Comparison of ENCODE assay signal across 19 cellular contexts in the genomic region with DNA sequence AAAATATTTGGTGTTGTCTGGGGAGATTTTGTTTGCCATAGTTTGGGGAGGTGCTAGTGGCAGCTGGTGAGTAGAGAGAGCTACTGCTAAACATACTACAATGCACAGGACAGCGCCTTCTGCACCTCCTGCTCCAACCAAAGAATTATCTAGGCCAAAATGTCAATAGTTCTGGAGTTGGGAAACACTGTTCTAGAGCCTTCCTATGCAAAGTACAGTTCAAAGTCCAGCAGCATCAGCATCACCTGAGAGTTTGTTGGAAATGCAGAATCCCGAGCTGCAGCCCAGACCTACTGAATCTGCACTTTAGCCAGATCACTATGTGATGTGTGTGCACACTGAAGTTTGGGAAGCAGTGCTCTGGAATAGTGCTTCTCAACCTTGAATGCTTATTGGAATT.
DNase-seq lines count a peak whose midpoint lies in the region; ATAC-seq, FAIRE-seq and TF ChIP-seq lines count a peak whose summit lies in the region.
"Had no signal": no experiment of that assay in that cellular context is flagged by ENCODE, and none has a peak within 500 bp of the region (broad histone marks: within the 10 kb centered on the region; RNA-seq: fewer than 3 reads in every experiment).

No MANE protein-coding gene starts in this region.

- 31% methylated on average over 2 of the region's 2 CpGs for WGBS in HepG2 (ENCODE audit: low lambda C conversion rate)

- TF ChIP-seq EP300 in HepG2 (IDR thresholded peaks at IDR 0.05; ENCODE audit: low read depth in 2 of 2, low read length in 2 of 2) = no peak
- TF ChIP-seq EP300 in HepG2 (CRISPR knock-in tag; IDR thresholded peaks at IDR 0.05; ENCODE audit: borderline replicate concordance) = no peak

- H3F3A ChIP-seq in PC-3 (ENCODE audit: low read length, unreplicated experiment) = no peaks in the 10 kb centered on the region

- H3K79me2 ChIP-seq in HepG2 (ENCODE audit: insufficient read depth, low read length) (no peaks in the 10 kb centered on the region), PC-3 (ENCODE audit: low read length) (no peaks in the 10 kb centered on the region)

- CTCF ChIA-PET in HepG2 (lab: Yijun Ruan, JAX; ENCODE audit: low intra/inter-chr PET ratio, low total read pairs) = no interaction called here
- CTCF ChIA-PET in PC-3 (lab: Charles Lee) = no interaction called here

- POLR2A ChIA-PET in HepG2 (lab: Yijun Ruan, JAX) = no interaction called here
- POLR2A ChIA-PET in PC-3 (lab: Charles Lee; ENCODE audit: unreplicated experiment) = no interaction called here

- H3K4me2 ChIP-seq in HepG2 (ENCODE audit: low read depth, low read length) (no peak overlapping the region), PC-3 (ENCODE audit: low read length) (no peak overlapping the region)

- ATAC-seq in HepG2 (no peak), PC-3 (no peak), GM18511 (IDR thresholded peaks at IDR 0.05; ENCODE audit: unreplicated experiment) (no peak), left ventricle myocardium superior (no peak)
- ATAC-seq: GM12878 had no signal

- TF ChIP-seq CTCF in HepG2 (CRISPR knock-in tag; IDR thresholded peaks at IDR 0.05) (no peak), PC-3 (conservative IDR thresholded peaks at IDR 0.05; ENCODE audit: low read depth, low read length) (no peak)

- H3K9ac ChIP-seq in HepG2 (ENCODE audit: insufficient read depth, low read depth, low read length) = no peak overlapping the region
- H3K9ac ChIP-seq in PC-3 (ENCODE audit: low read length) = no peak overlapping the region
- H3K9ac ChIP-seq: GM23248 had no signal

- no peak for FAIRE-seq in HepG2 (lab: Jason Lieb, UNC)
- FAIRE-seq: D721Med, GM12878, GM18507, H1 had no signal

- H3K36me3 ChIP-seq in HepG2 (replicated peaks in 1 of 2; ENCODE audit: control insufficient read depth in 1 of 2, insufficient read depth in 2 of 2, low read length in 2 of 2) = no peaks in the 10 kb centered on the region
- no peaks in the 10 kb centered on the region for H3K36me3 ChIP-seq in PC-3 (ENCODE audit: low read depth, low read length)

- in situ Hi-C loops in HepG2 (cut with HindIII; ENCODE audit: extremely low pct_ligation_motif_present, low pct_unique_long_range_greater_than_20kb) = no loop called here

- no peak for TF ChIP-seq RAD21 in HepG2 (CRISPR knock-in tag; IDR thresholded peaks at IDR 0.05)

- H3K4me3 ChIP-seq in HepG2 (replicated peaks in 1 of 3; ENCODE audit: insufficient read depth in 1 of 3, low read depth in 2 of 3, low read length in 3 of 3) = no peak overlapping the region
- H3K4me3 ChIP-seq in PC-3 (ENCODE audit: low read length) = no peak overlapping the region
- H3K4me3 ChIP-seq: GM12878, GM23248 had no signal

- H3K27ac ChIP-seq in HepG2 (ENCODE audit: extremely low read length, insufficient read depth, low read length) = no peak overlapping the region
- H3K27ac ChIP-seq in PC-3 (ENCODE audit: low read length) = no peak overlapping the region
- H3K27ac ChIP-seq: GM23248 had no signal

- H4K20me1 ChIP-seq in HepG2 (ENCODE audit: insufficient read depth, low read length) (no peaks in the 10 kb centered on the region), PC-3 (ENCODE audit: low read length) (no peaks in the 10 kb centered on the region)

- BruUV-seq in HepG2 (replicated peaks; lab: Mats Ljungman, UMichigan) (no TSS peak), PC-3 (replicated peaks; lab: Mats Ljungman, UMichigan) (no TSS peak)

- DNase-seq in HuH-7.5 (ENCODE audit: low spot score) = peak; percentile 14
- peak; percentile 6 for DNase-seq in HepG2 (ENCODE audit: low spot score)
- peak; percentile 22 for DNase-seq in mesenteric fat pad (ENCODE audit: low spot score)
- DNase-seq in PC-3 = no peak
- no peak for DNase-seq in left ventricle myocardium superior
- DNase-seq: CD4-positive, alpha-beta T cell; CD8-positive, alpha-beta memory T cell; DMS 273 treated with DMSO at 0.1 percent for 48 hours; DMS79; EL; GDM1; GM23248; H7; HCEC 1CT had no signal

- H3K9me3 ChIP-seq in HepG2 (ENCODE audit: low read length) (no peaks in the 10 kb centered on the region), PC-3 (ENCODE audit: low read length) (no peaks in the 10 kb centered on the region)

- H3K4me1 ChIP-seq in HepG2 (ENCODE audit: insufficient read depth, low read length) (no peaks in the 10 kb centered on the region), PC-3 (ENCODE audit: insufficient read depth, low read length) (no peaks in the 10 kb centered on the region)

- H2AFZ ChIP-seq in HepG2 (ENCODE audit: low read length) (no peak overlapping the region), PC-3 (ENCODE audit: low read length) (no peak overlapping the region)
- H2AFZ ChIP-seq: GM23248 had no signal

- intact Hi-C loops in HepG2 (cut with micrococcal nuclease; ENCODE audit: unreplicated experiment) = no loop called here
- intact Hi-C loops in PC-3 (cut with micrococcal nuclease) = no loop called here
- intact Hi-C loops in left ventricle myocardium superior (cut with micrococcal nuclease) = no loop called here

- H3K27me3 ChIP-seq in HepG2 (ENCODE audit: control insufficient read depth in 1 of 2, insufficient read depth in 2 of 2, low read length in 2 of 2) (peaks cover 3 to 18% of the 10 kb centered on the region in 2 experiments; a peak in 2 of 5 replicates), PC-3 (ENCODE audit: low read length) (no peaks in the 10 kb centered on the region; the same call in 1 of the 2 replicates)

- no peaks in the 10 kb centered on the region for H3K9me2 ChIP-seq in PC-3 (replicated peaks; ENCODE audit: low read length)

- no peak for TF ChIP-seq POLR2A in HepG2 (IDR thresholded peaks at IDR 0.05; ENCODE audit: insufficient read depth in 1 of 2, low read depth in 2 of 2, low read length in 2 of 2)

TF ChIP-seq in HepG2, 621 proteins besides CTCF, POLR2A, EP300 and RAD21:
- TF ChIP-seq ZNF687 (CRISPR knock-in tag; IDR thresholded peaks at IDR 0.05) (no peak), SALL1 (CRISPR knock-in tag; IDR thresholded peaks at IDR 0.05) (no peak), HNF4A (CRISPR knock-in tag; IDR thresholded peaks at IDR 0.05) (peak; percentile 37), ZBTB26 (CRISPR knock-in tag; IDR thresholded peaks at IDR 0.05; ENCODE audit: borderline replicate concordance) (peak; percentile 70; the same call in 1 of the 2 replicates)

Comparison
In these comparisons a context has a peak if more than half of its experiments do, and no peak if none do; other contexts are left out.
1. DNase-seq: peak in HuH-7.5 (single experiment), HepG2 (single experiment) and mesenteric fat pad (single experiment); none in PC-3 (single experiment) and left ventricle myocardium superior (single experiment).